ENCODE assay signal across 26 cellular contexts in genomic region chr6:22001336-22002027, GRCh38.
DNase-seq lines count a peak whose midpoint lies in the region; ATAC-seq, FAIRE-seq and TF ChIP-seq lines count a peak whose summit lies in the region.
"Had no signal": no experiment of that assay in that cellular context is flagged by ENCODE, and none has a peak within 500 bp of the region (broad histone marks: within the 10 kb centered on the region; RNA-seq: fewer than 3 reads in every experiment).

No MANE protein-coding gene starts in this region.

- no peaks in the 10 kb centered on the region for H3K27me3 ChIP-seq in HepG2 (ENCODE audit: control insufficient read depth in 1 of 2, insufficient read depth in 2 of 2, low read length in 2 of 2)
- H3K27me3 ChIP-seq in right lobe of liver, result no peaks in the 10 kb centered on the region
- no peaks in the 10 kb centered on the region for H3K27me3 ChIP-seq in K562 (ENCODE audit: control insufficient read depth in 2 of 2, insufficient read depth in 2 of 2, low read length in 2 of 2)
- H3K27me3 ChIP-seq: adrenal gland, cardiac muscle cell, SJSA1, testis, uterus had no signal

- H3K4me1 ChIP-seq in HepG2 (ENCODE audit: insufficient read depth, low read length) (no peaks in the 10 kb centered on the region), right lobe of liver (no peaks in the 10 kb centered on the region), K562 (replicated peaks in 1 of 2; ENCODE audit: control insufficient read depth in 2 of 2, insufficient read depth in 2 of 2, low read length in 2 of 2) (peaks cover 0 to 38% of the 10 kb centered on the region in 2 experiments; a peak in 3 of 5 replicates)
- H3K4me1 ChIP-seq: testis had no signal

- no peak overlapping the region for H3K4me3 Mint-ChIP-seq in mesothelial cell of epicardium
- H3K4me3 Mint-ChIP-seq in activated naive CD8-positive, alpha-beta T cell treated with anti-CD3 and anti-CD28 coated beads, Interleukin-2, amount 50 U/mL, for 24 hours, result no peak overlapping the region
- H3K4me3 Mint-ChIP-seq: IgD-negative memory B cell; T-helper 1 cell treated with Interleukin-12 subunit alpha and Interleukin-12 subunit beta and Interleukin-4 antibody, amounts not matched to agents 30 μg/mL and 1 μg/mL, for 36 hours had no signal

- in situ Hi-C loops in HepG2 (cut with HindIII; ENCODE audit: extremely low pct_ligation_motif_present, low pct_unique_long_range_greater_than_20kb) (no loop called here), K562 (cut with MboI) (no loop called here)

- H3K27me3 Mint-ChIP-seq in mesothelial cell of epicardium (ENCODE audit: low read depth), result no peaks in the 10 kb centered on the region
- H3K27me3 Mint-ChIP-seq in activated naive CD8-positive, alpha-beta T cell treated with anti-CD3 and anti-CD28 coated beads, Interleukin-2, amount 50 U/mL, for 24 hours, result no peaks in the 10 kb centered on the region
- H3K27me3 Mint-ChIP-seq: IgD-negative memory B cell had no signal

- POLR2A ChIA-PET in HepG2 (lab: Yijun Ruan, JAX) (no interaction called here), K562 (lab: Yijun Ruan, JAX) (interaction anchor here (1.3 to 3.0 kb wide), 2 partner anchors 9 to 24 kb away, joined by 5 to 15 read pairs; no protein-coding TSS in a partner anchor)

- no TSS peak for BruUV-seq in HepG2 (replicated peaks; lab: Mats Ljungman, UMichigan)
- no TSS peak for BruUV-seq in K562 (replicated peaks; lab: Mats Ljungman, UMichigan)

- DNase-seq in HepG2 (ENCODE audit: low spot score), result no peak
- DNase-seq in right lobe of liver, result no peak
- no peak for DNase-seq in K562 (ENCODE audit: extremely low read depth in 1 of 4, low spot score in 3 of 4)
- no peak for DNase-seq in mesothelial cell of epicardium (ENCODE audit: low spot score in 2 of 2, unreplicated experiment in 2 of 2)
- no peak for DNase-seq in activated naive CD8-positive, alpha-beta T cell treated with anti-CD3 and anti-CD28 coated beads, Interleukin-2, amount 50 U/mL, for 24 hours
- DNase-seq: activated CD4-positive, alpha-beta T cell treated with anti-CD3 and anti-CD28 coated beads for 1 hour; activated gamma-delta T cell treated with Interleukin-2 at 50 U/mL for 16 hours; adrenal gland; COR-L47; EL; H7; lower lobe of right lung; NCI-H2171; NCI-H524 treated with DMSO at 0.1 percent for 48 hours; stimulated activated naive CD4-positive, alpha-beta T cell treated with Interleukin-2 at 50 U/mL for 16 hours; testis; uterus had no signal

- H4K20me1 ChIP-seq in HepG2 (ENCODE audit: insufficient read depth, low read length), result no peaks in the 10 kb centered on the region
- no peaks in the 10 kb centered on the region for H4K20me1 ChIP-seq in K562 (replicated peaks; ENCODE audit: control insufficient read depth, insufficient read depth, low read length)

- TF ChIP-seq RAD21 in HepG2 (CRISPR knock-in tag; IDR thresholded peaks at IDR 0.05), result no peak
- TF ChIP-seq RAD21 in K562 (CRISPR knock-in tag; conservative IDR thresholded peaks at IDR 0.05 in 1 of 2, IDR thresholded peaks at IDR 0.05 in 1 of 2), result no peak

- H3K36me3 ChIP-seq in HepG2 (replicated peaks in 1 of 2; ENCODE audit: control insufficient read depth in 1 of 2, insufficient read depth in 2 of 2, low read length in 2 of 2) (no peaks in the 10 kb centered on the region), right lobe of liver (no peaks in the 10 kb centered on the region), K562 (ENCODE audit: control insufficient read depth, insufficient read depth, low read length) (no peaks in the 10 kb centered on the region)
- H3K36me3 ChIP-seq: adrenal gland, cardiac muscle cell, lower lobe of right lung, SJSA1, uterus had no signal

- H3K9me1 ChIP-seq in K562 (ENCODE audit: control insufficient read depth, insufficient read depth, low read length), result no peaks in the 10 kb centered on the region

- peaks cover 70% of the 10 kb centered on the region for H3K4me1 Mint-ChIP-seq in mesothelial cell of epicardium
- H3K4me1 Mint-ChIP-seq in activated naive CD8-positive, alpha-beta T cell treated with anti-CD3 and anti-CD28 coated beads, Interleukin-2, amount 50 U/mL, for 24 hours, result peaks cover 5% of the 10 kb centered on the region
- H3K4me1 Mint-ChIP-seq: IgD-negative memory B cell had no signal

- intact Hi-C loops in HepG2 (cut with micrococcal nuclease; ENCODE audit: unreplicated experiment), result no loop called here
- intact Hi-C loops in right lobe of liver (cut with DNase I), result no loop called here
- intact Hi-C loops in K562 (cut with micrococcal nuclease), result no loop called here

- no peak for TF ChIP-seq EP300 in HepG2 (IDR thresholded peaks at IDR 0.05; ENCODE audit: low read depth in 2 of 2, low read length in 2 of 2)
- TF ChIP-seq EP300 in HepG2 (CRISPR knock-in tag; IDR thresholded peaks at IDR 0.05; ENCODE audit: borderline replicate concordance), result no peak
- TF ChIP-seq EP300 in K562 (IDR thresholded peaks at IDR 0.05; ENCODE audit: low read length), result no peak

- CTCF ChIA-PET in HepG2 (lab: Yijun Ruan, JAX; ENCODE audit: low intra/inter-chr PET ratio, low total read pairs), result no interaction called here
- CTCF ChIA-PET in K562 (lab: Yijun Ruan, JAX; ENCODE audit: low intra/inter-chr PET ratio), result no interaction called here

- H2AFZ ChIP-seq in HepG2 (ENCODE audit: low read length) (no peak overlapping the region), K562 (ENCODE audit: low read depth, low read length) (peak overlapping the region; percentile 82)

- FAIRE-seq in HepG2 (lab: Jason Lieb, UNC) (no peak), K562 (lab: Jason Lieb, UNC) (no peak)
- FAIRE-seq: GM12892 had no signal

- H3K9me3 Mint-ChIP-seq in mesothelial cell of epicardium, result peaks cover 3% of the 10 kb centered on the region
- no peaks in the 10 kb centered on the region for H3K9me3 Mint-ChIP-seq in activated naive CD8-positive, alpha-beta T cell treated with anti-CD3 and anti-CD28 coated beads, Interleukin-2, amount 50 U/mL, for 24 hours
- H3K9me3 Mint-ChIP-seq: T-helper 1 cell treated with Interleukin-12 subunit alpha and Interleukin-12 subunit beta and Interleukin-4 antibody, amounts not matched to agents 30 μg/mL and 1 μg/mL, for 36 hours had no signal

- H3K79me2 ChIP-seq in HepG2 (ENCODE audit: insufficient read depth, low read length), result no peaks in the 10 kb centered on the region
- no peaks in the 10 kb centered on the region for H3K79me2 ChIP-seq in K562 (ENCODE audit: control insufficient read depth, insufficient read depth, low read length)

- 6% methylated on average over 2 of the region's 2 CpGs for WGBS in HepG2 (ENCODE audit: low lambda C conversion rate)
- WGBS in right lobe of liver (ENCODE audit: insufficient coverage, low coverage, low lambda C conversion rate, missing lambda C conversion rate), result 54% methylated on average over 2 of the region's 2 CpGs
- WGBS in K562 (ENCODE audit: insufficient coverage, low coverage, missing lambda C conversion rate), result 60% methylated on average over 2 of the region's 2 CpGs

- H3K27ac ChIP-seq in HepG2 (ENCODE audit: extremely low read length, insufficient read depth, low read length) (no peak overlapping the region), right lobe of liver (no peak overlapping the region), K562 (ENCODE audit: extremely low read depth, low read depth, low read length) (no peak overlapping the region)
- H3K27ac ChIP-seq: adrenal gland, cardiac muscle cell, lower lobe of right lung, SJSA1, testis had no signal

- H3K9ac ChIP-seq in HepG2 (ENCODE audit: insufficient read depth, low read depth, low read length) (no peak overlapping the region), K562 (ENCODE audit: insufficient read depth in 1 of 2, low read depth in 2 of 2, low read length in 2 of 2) (no peak overlapping the region)

- ATAC-seq in HepG2 (no peak), right lobe of liver (no peak), K562 (no peak), HG02970 (IDR thresholded peaks at IDR 0.05; ENCODE audit: low FRiP score, unreplicated experiment) (no peak), HG03095 (IDR thresholded peaks at IDR 0.05; ENCODE audit: unreplicated experiment) (no peak), HG02885 (IDR thresholded peaks at IDR 0.05; ENCODE audit: poor library complexity, unreplicated experiment) (no peak)
- ATAC-seq in activated naive CD8-positive, alpha-beta T cell treated with anti-CD3 and anti-CD28 coated beads, Interleukin-2, amount 50 U/mL, for 24 hours, result no peak
- ATAC-seq: lower lobe of right lung, Panc1 had no signal

- peaks cover 8% of the 10 kb centered on the region for H3K36me3 Mint-ChIP-seq in mesothelial cell of epicardium
- no peaks in the 10 kb centered on the region for H3K36me3 Mint-ChIP-seq in activated naive CD8-positive, alpha-beta T cell treated with anti-CD3 and anti-CD28 coated beads, Interleukin-2, amount 50 U/mL, for 24 hours (ENCODE audit: low read depth)
- H3K36me3 Mint-ChIP-seq: IgD-negative memory B cell had no signal

- TF ChIP-seq CTCF in HepG2 (CRISPR knock-in tag; IDR thresholded peaks at IDR 0.05) (no peak), right lobe of liver (IDR thresholded peaks at IDR 0.05) (no peak), K562 (IDR thresholded peaks at IDR 0.05 in 2 of 3, conservative IDR thresholded peaks at IDR 0.05 in 1 of 3; ENCODE audit: insufficient read depth in 2 of 3, low read depth in 1 of 3, low read length in 3 of 3) (no peak), mesothelial cell of epicardium (IDR thresholded peaks at IDR 0.05; ENCODE audit: unreplicated experiment) (no peak)

- H3K9me3 ChIP-seq in HepG2 (ENCODE audit: low read length) (no peaks in the 10 kb centered on the region), right lobe of liver (no peaks in the 10 kb centered on the region), K562 (replicated peaks; ENCODE audit: control insufficient read depth, insufficient read depth, low read depth, low read length) (no peaks in the 10 kb centered on the region)
- H3K9me3 ChIP-seq: adrenal gland, lower lobe of right lung, SJSA1, testis, uterus had no signal

- TF ChIP-seq POLR2A in HepG2 (IDR thresholded peaks at IDR 0.05; ENCODE audit: insufficient read depth in 1 of 2, low read depth in 2 of 2, low read length in 2 of 2) (no peak), right lobe of liver (IDR thresholded peaks at IDR 0.05) (no peak), K562 (conservative IDR thresholded peaks at IDR 0.05) (no peak)

- no peak overlapping the region for H3K4me2 ChIP-seq in HepG2 (ENCODE audit: low read depth, low read length)
- peak overlapping the region; percentile 19; the same call in 1 of the 2 replicates for H3K4me2 ChIP-seq in K562 (ENCODE audit: insufficient read depth, low read length)

- peak overlapping the region; percentile 95 for H3K27ac Mint-ChIP-seq in mesothelial cell of epicardium
- no peak overlapping the region for H3K27ac Mint-ChIP-seq in activated naive CD8-positive, alpha-beta T cell treated with anti-CD3 and anti-CD28 coated beads, Interleukin-2, amount 50 U/mL, for 24 hours
- H3K27ac Mint-ChIP-seq: IgD-negative memory B cell; T-helper 1 cell treated with Interleukin-12 subunit alpha and Interleukin-12 subunit beta and Interleukin-4 antibody, amounts not matched to agents 30 μg/mL and 1 μg/mL, for 36 hours had no signal

- H3K4me3 ChIP-seq in HepG2 (replicated peaks in 1 of 3; ENCODE audit: insufficient read depth in 1 of 3, low read depth in 2 of 3, low read length in 3 of 3), result no peak overlapping the region
- no peak overlapping the region for H3K4me3 ChIP-seq in right lobe of liver
- no peak overlapping the region for H3K4me3 ChIP-seq in K562
- H3K4me3 ChIP-seq: adrenal gland, cardiac muscle cell, lower lobe of right lung, SJSA1, testis, uterus had no signal

TF ChIP-seq in HepG2, 621 proteins besides CTCF, POLR2A, EP300 and RAD21 (continues in another document):
- TF ChIP-seq RFX3 (CRISPR knock-in tag; IDR thresholded peaks at IDR 0.05), result no peak

Comparison
In these comparisons a context has a peak if more than half of its experiments do, and no peak if none do; other contexts are left out.
1. Of the 241 proteins assayed by ChIP-seq in both HepG2 and K562: peak only in HepG2: none; only in K562: none; in both: MAFF and MAFK; in neither: 239.